Comparison of ENCODE assay signal across 20 cellular contexts in the genomic region with DNA sequence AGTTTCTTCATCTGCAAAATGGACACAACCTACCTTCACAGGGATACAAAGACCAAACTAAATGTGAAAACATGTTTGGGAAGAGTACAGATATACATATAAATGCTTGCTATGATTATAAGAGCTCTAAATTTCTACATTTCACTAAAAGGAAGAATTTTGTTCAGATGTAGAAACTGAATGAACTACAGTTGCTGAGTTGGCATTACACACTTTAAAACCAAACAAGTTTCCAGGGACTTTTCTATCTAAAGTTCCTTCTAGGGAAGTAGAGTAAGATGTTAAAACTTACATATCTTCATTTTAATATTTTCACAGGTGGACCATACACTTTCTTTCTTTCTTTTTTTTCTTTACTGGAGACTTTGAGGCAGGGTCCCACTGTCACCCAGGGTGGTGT. TPM values are rescaled to one million over a fixed set of nuclear protein-coding genes. Genes with fewer than 3 reads are reported as not detected.
A peak's percentile ranks its signal among the peaks of the same experiment; 100 is the strongest.
DNase-seq lines count a peak whose midpoint lies in the region; ATAC-seq, FAIRE-seq and TF ChIP-seq lines count a peak whose summit lies in the region.
"Had no signal": no experiment of that assay in that cellular context is flagged by ENCODE, and none has a peak within 500 bp of the region (broad histone marks: within the 10 kb centered on the region; RNA-seq: fewer than 3 reads in every experiment).

No MANE protein-coding gene starts in this region.

- POLR2A ChIA-PET in A549 (lab: Yijun Ruan, JAX): no interaction called here

- H3K79me2 ChIP-seq in Loucy (ENCODE audit: insufficient read depth, low read length) (peaks cover 86% of the 10 kb centered on the region), trophoblast cell (ENCODE audit: control insufficient read depth, insufficient read depth, low read length, poor library complexity) (peaks cover 9% of the 10 kb centered on the region)

- no peak for TF ChIP-seq RAD21 in A549 (conservative IDR thresholded peaks at IDR 0.05 in 1 of 2, IDR thresholded peaks at IDR 0.05 in 1 of 2)

- TF ChIP-seq EP300 in A549 (IDR thresholded peaks at IDR 0.05): no peak

- H3F3A ChIP-seq in Loucy (ENCODE audit: low read depth): peaks cover 5% of the 10 kb centered on the region

- no peak overlapping the region for H3K14ac ChIP-seq in trophoblast cell (ENCODE audit: low read length)

- no peaks in the 10 kb centered on the region for H3K36me3 ChIP-seq in Loucy (ENCODE audit: insufficient read depth, low read length)
- peaks cover 5 to 7% of the 10 kb centered on the region in 2 experiments for H3K36me3 ChIP-seq in trophoblast cell (ENCODE audit: control insufficient read depth in 1 of 2, insufficient read depth in 2 of 2, low read length in 2 of 2)
- H3K36me3 ChIP-seq in psoas muscle (ENCODE audit: insufficient read depth in 1 of 2, low read depth in 1 of 2): peaks cover 0 to 14% of the 10 kb centered on the region in 2 donors
- H3K36me3 ChIP-seq: BE2C had no signal

- H3K4me3 Mint-ChIP-seq in activated T-helper 17 cell treated with anti-CD3 and anti-CD28 coated beads, Interleukin-2, amount 50 U/mL, for 72 hours: no peak overlapping the region
- H3K4me3 Mint-ChIP-seq: IgD-negative memory B cell had no signal

- H3K79me1 ChIP-seq in trophoblast cell (ENCODE audit: low read length): peaks cover 5% of the 10 kb centered on the region

- H3K23ac ChIP-seq in trophoblast cell (ENCODE audit: low read length): no peak overlapping the region

- H3K27ac Mint-ChIP-seq in activated T-helper 17 cell treated with anti-CD3 and anti-CD28 coated beads, Interleukin-2, amount 50 U/mL, for 72 hours: peak overlapping the region; percentile 4

- TF ChIP-seq CTCF in A549 (IDR thresholded peaks at IDR 0.05): no peak
- no peak for TF ChIP-seq CTCF in Loucy (conservative IDR thresholded peaks at IDR 0.05; ENCODE audit: low read length)
- no peak for TF ChIP-seq CTCF in psoas muscle (IDR thresholded peaks at IDR 0.05)

- no peak overlapping the region for H2AK5ac ChIP-seq in trophoblast cell (ENCODE audit: low read length)

- H3K27ac ChIP-seq in A549 (no peak overlapping the region), trophoblast cell (ENCODE audit: low read depth, low read length) (no peak overlapping the region), psoas muscle (no peak overlapping the region)
- H3K27ac ChIP-seq: GM23248 had no signal

- H4K20me1 ChIP-seq in Loucy (ENCODE audit: insufficient read depth, low read length, poor library complexity, severe bottlenecking): peaks cover 20% of the 10 kb centered on the region

- no peaks in the 10 kb centered on the region for H3K9me3 Mint-ChIP-seq in activated T-helper 17 cell treated with anti-CD3 and anti-CD28 coated beads, Interleukin-2, amount 50 U/mL, for 72 hours

- H4K91ac ChIP-seq in trophoblast cell (ENCODE audit: low read depth, low read length): no peak overlapping the region

- no peak overlapping the region for H2AFZ ChIP-seq in Loucy (ENCODE audit: low read length)
- no peak overlapping the region for H2AFZ ChIP-seq in trophoblast cell (ENCODE audit: insufficient read depth, low read length, poor library complexity)
- H2AFZ ChIP-seq: GM23248 had no signal

- H4K12ac ChIP-seq in trophoblast cell (ENCODE audit: low read depth, low read length): no peak overlapping the region

- peak overlapping the region; percentile 6 for H3K4ac ChIP-seq in trophoblast cell (ENCODE audit: low read depth, low read length)

- ATAC-seq in A549: no peak
- no peak for ATAC-seq in activated T-helper 17 cell treated with anti-CD3 and anti-CD28 coated beads, Interleukin-2, amount 50 U/mL, for 72 hours (replicated peaks)
- ATAC-seq in psoas muscle: no peak
- ATAC-seq in GM21528 (IDR thresholded peaks at IDR 0.05; ENCODE audit: low FRiP score, unreplicated experiment): no peak
- ATAC-seq: GM12878 had no signal

- H3K4me1 ChIP-seq in A549 (peaks cover 13% of the 10 kb centered on the region), Loucy (ENCODE audit: insufficient read depth, low read length, poor library complexity, severe bottlenecking) (peaks cover 29% of the 10 kb centered on the region), trophoblast cell (ENCODE audit: control insufficient read depth in 1 of 2, insufficient read depth in 2 of 2, low read length in 2 of 2) (peaks cover 0 to 7% of the 10 kb centered on the region in 2 experiments), psoas muscle (peaks cover 14% of the 10 kb centered on the region)
- H3K4me1 ChIP-seq: BE2C had no signal

- H3K27me3 ChIP-seq in Loucy (ENCODE audit: insufficient read depth, low read length, poor library complexity, severe bottlenecking): no peaks in the 10 kb centered on the region
- no peaks in the 10 kb centered on the region for H3K27me3 ChIP-seq in trophoblast cell (ENCODE audit: insufficient read depth, low read length)
- H3K27me3 ChIP-seq in psoas muscle (ENCODE audit: insufficient read depth in 3 of 3, low read length in 2 of 3): no peaks in the 10 kb centered on the region
- H3K27me3 ChIP-seq: BE2C had no signal

- H3K36me3 Mint-ChIP-seq in activated T-helper 17 cell treated with anti-CD3 and anti-CD28 coated beads, Interleukin-2, amount 50 U/mL, for 72 hours (ENCODE audit: low read depth): peaks cover 51% of the 10 kb centered on the region

- no peak overlapping the region for H3K4me2 ChIP-seq in A549
- peak overlapping the region; percentile 23 for H3K4me2 ChIP-seq in Loucy (ENCODE audit: low read depth, low read length, poor library complexity, severe bottlenecking)
- H3K4me2 ChIP-seq in trophoblast cell (ENCODE audit: low read length): no peak overlapping the region

- no peak overlapping the region for H4K8ac ChIP-seq in trophoblast cell (ENCODE audit: low read depth, low read length)

- CTCF ChIA-PET in A549 (lab: Yijun Ruan, JAX): interaction anchor here (0.7 to 1.2 kb wide), 3 partner anchors 13 to 184 kb away, joined by 3 to 4 read pairs (median 3); no protein-coding TSS in a partner anchor

- H3K4me3 ChIP-seq in A549: no peak overlapping the region
- no peak overlapping the region for H3K4me3 ChIP-seq in Loucy (ENCODE audit: low read length, poor library complexity, severe bottlenecking)
- H3K4me3 ChIP-seq in trophoblast cell (ENCODE audit: low read depth, low read length): no peak overlapping the region
- H3K4me3 ChIP-seq in psoas muscle: no peak overlapping the region
- H3K4me3 ChIP-seq: GM12878, GM23248 had no signal

- peaks cover 38% of the 10 kb centered on the region for H3K4me1 Mint-ChIP-seq in activated T-helper 17 cell treated with anti-CD3 and anti-CD28 coated beads, Interleukin-2, amount 50 U/mL, for 72 hours

- no peak overlapping the region for H2BK12ac ChIP-seq in trophoblast cell (ENCODE audit: low read length)

- no peak for TF ChIP-seq POLR2A in A549 (IDR thresholded peaks at IDR 0.05; ENCODE audit: low read length)

- no peaks in the 10 kb centered on the region for H3K27me3 Mint-ChIP-seq in activated T-helper 17 cell treated with anti-CD3 and anti-CD28 coated beads, Interleukin-2, amount 50 U/mL, for 72 hours
- H3K27me3 Mint-ChIP-seq: CD8-positive, alpha-beta memory T cell; IgD-negative memory B cell had no signal

- intact Hi-C loops in psoas muscle (cut with DNase I): loop anchor here (5.0 to 10.0 kb wide), 5 partner anchors 38 to 185 kb away; partner anchors contain the start of gene SMAD3 (in 2 of the 2)

- H3K9ac ChIP-seq in Loucy (ENCODE audit: low read depth, low read length, poor library complexity, severe bottlenecking) (no peak overlapping the region), trophoblast cell (ENCODE audit: low read length) (no peak overlapping the region)
- H3K9ac ChIP-seq: GM23248 had no signal

- no peak overlapping the region for H2BK5ac ChIP-seq in trophoblast cell (ENCODE audit: low read depth, low read length, poor library complexity)

- H3K9me3 ChIP-seq in A549: 0 out of 3 replicates have a peak, but pooled peaks cover 5% of the 10 kb centered on the region
- H3K9me3 ChIP-seq in Loucy (ENCODE audit: insufficient read depth, low read depth, low read length): no peaks in the 10 kb centered on the region
- H3K9me3 ChIP-seq in trophoblast cell (ENCODE audit: insufficient read depth, low read depth, low read length): no peaks in the 10 kb centered on the region
- no peaks in the 10 kb centered on the region for H3K9me3 ChIP-seq in psoas muscle
- H3K9me3 ChIP-seq: BE2C had no signal

- DNase-seq in A549 (ENCODE audit: low read depth in 1 of 2, low spot score in 1 of 2) (no peak), trophoblast cell (no peak), psoas muscle (no peak)
- DNase-seq: ACHN; BE2C; C1 segment of cervical spinal cord; CD4-positive, CD25-positive, alpha-beta regulatory T cell; CD8-positive, alpha-beta memory T cell; COR-L47; DMS 273 treated with DMSO at 0.1 percent for 48 hours; DMS53; DND-41; EL; GM23248; HCEC 1CT had no signal

- H3K18ac ChIP-seq in trophoblast cell (ENCODE audit: low read length): no peak overlapping the region

- H2BK120ac ChIP-seq in trophoblast cell (ENCODE audit: insufficient read depth, low read length, poor library complexity): no peak overlapping the region

- FAIRE-seq in A549 (lab: Jason Lieb, UNC): no peak

- no peaks in the 10 kb centered on the region for H3K9me2 ChIP-seq in Loucy (replicated peaks; ENCODE audit: low read depth, low read length)

TF ChIP-seq in A549, 52 proteins besides CTCF, POLR2A, EP300 and RAD21:
- TF ChIP-seq EHMT2 (IDR thresholded peaks at IDR 0.05; ENCODE audit: low read depth) (no peak), MAFK (IDR thresholded peaks at IDR 0.05; ENCODE audit: partially characterized antibody) (peak; percentile 75)

RNA-seq across cellular contexts. Expression of gene AAGAB, which starts 4.6 kb away (rescaled TPM):
- 107 and 118 TPM in 2 replicates for polyA plus RNA-seq in A549 (2011; rRNA removed)
- 33.9 and 35.2 TPM in 2 replicates for polyA plus RNA-seq in A549 (2012; cell fraction: cytosol; rRNA removed)
- polyA plus RNA-seq in A549 (2012; cell fraction: nucleus; rRNA removed): 13.5 and 20.0 TPM in 2 replicates
- 67.4 to 71.6 TPM (median 68.9 TPM) in 3 replicates for polyA plus RNA-seq in A549 (2017; fragmentation: RNase III; extraction: RNeasy Plus Mini Kit Qiagen cat#74134 plus additional on column Dnase treatment)
- 86.4 and 87.5 TPM in 2 replicates for polyA minus RNA-seq in A549 (2011; rRNA and poly(A)+ RNA removed)
- 10 to 100 TPM; 32.8 to 52.0 TPM for total RNA-seq in activated T-helper 17 cell treated with anti-CD3 and anti-CD28 coated beads, Interleukin-2, amount 50 U/mL, for 72 hours
- 21.6 and 21.9 TPM in 2 replicates for polyA plus RNA-seq in trophoblast cell (2013)
- 10 to 100 TPM; 34.3 to 46.1 (median 42.7) TPM for total RNA-seq in psoas muscle
- polyA plus RNA-seq in psoas muscle: 10 to 100 TPM; 19.0 to 44.8 (median 21.0) TPM

RNA-seq across cellular contexts. Expression of gene IQCH, which starts 4.8 kb away (rescaled TPM):
- polyA plus RNA-seq in A549 (2011; rRNA removed): 3.8 and 4.9 TPM in 2 replicates
- polyA plus RNA-seq in A549 (2012; cell fraction: cytosol; rRNA removed): 0.59 and 0.73 TPM in 2 replicates
- polyA plus RNA-seq in A549 (2012; cell fraction: nucleus; rRNA removed): 0.31 and 0.44 TPM in 2 replicates
- 1.5 to 2.1 TPM (median 2.0 TPM) in 3 replicates for polyA plus RNA-seq in A549 (2017; fragmentation: RNase III; extraction: RNeasy Plus Mini Kit Qiagen cat#74134 plus additional on column Dnase treatment)
- 3.6 and 8.5 TPM in 2 replicates for polyA minus RNA-seq in A549 (2011; rRNA and poly(A)+ RNA removed)
- total RNA-seq in activated T-helper 17 cell treated with anti-CD3 and anti-CD28 coated beads, Interleukin-2, amount 50 U/mL, for 72 hours: under 1 TPM; 0.77 to 0.89 TPM
- polyA plus RNA-seq in trophoblast cell (2013): 0.76 and 0.82 TPM in 2 replicates
- total RNA-seq in psoas muscle: 1 to 10 TPM in 1 of 4 donors, under 1 TPM in 3; 0.37 to 1.0 (median 0.75) TPM
- under 1 TPM; 0.27 to 0.90 (median 0.55) TPM for polyA plus RNA-seq in psoas muscle
- total RNA-seq: CD4-positive, CD25-positive, alpha-beta regulatory T cell had no signal
